In genomic region chr2:145800201-145801091, GRCh38 we compare ENCODE assay signal across 1 cellular context.
TF ChIP-seq lines count a peak whose summit lies in the region.

No MANE protein-coding gene starts in this region.

TF ChIP-seq in SK-N-SH treated with all-trans-retinoic acid at 6 μM for 48 hours, 23 proteins besides CTCF, POLR2A, EP300 and RAD21 (continued from another document):
- TF ChIP-seq PATZ1 (CRISPR knock-in tag; IDR thresholded peaks at IDR 0.05; ENCODE audit: borderline replicate concordance), result no peak
- TF ChIP-seq TOX (CRISPR knock-in tag; IDR thresholded peaks at IDR 0.05; ENCODE audit: borderline replicate concordance), result no peak
- no peak for TF ChIP-seq ZFP30 (CRISPR knock-in tag; IDR thresholded peaks at IDR 0.05)
- TF ChIP-seq CSRNP3 (CRISPR knock-in tag; IDR thresholded peaks at IDR 0.05), result no peak
- no peak for TF ChIP-seq ZNF565 (CRISPR knock-in tag; conservative IDR thresholded peaks at IDR 0.05; ENCODE audit: low read depth)
- no peak for TF ChIP-seq ESRRG (CRISPR knock-in tag; IDR thresholded peaks at IDR 0.05)
